Comparison of ENCODE assay signal across 7 cellular contexts in genomic region chr13:93227280-93227905, GRCh38. TPM values are rescaled to one million over a fixed set of nuclear protein-coding genes. Genes with fewer than 3 reads are reported as not detected.
DNase-seq lines count a peak whose midpoint lies in the region; ATAC-seq and TF ChIP-seq lines count a peak whose summit lies in the region.

No MANE protein-coding gene starts in this region.

- TF ChIP-seq POLR2A in esophagus squamous epithelium (IDR thresholded peaks at IDR 0.05): no peak

- H3K9ac ChIP-seq in neural progenitor cell: peak overlapping the region; percentile 56

- H2AFZ ChIP-seq in neural progenitor cell (replicated peaks): peak overlapping the region; percentile 77

- H3K4me1 ChIP-seq in esophagus squamous epithelium: peaks cover 0 to 26% (median 3%) of the 10 kb centered on the region in 3 donors
- peaks cover 38% of the 10 kb centered on the region for H3K4me1 ChIP-seq in neural progenitor cell

- peaks cover 60% of the 10 kb centered on the region for H3K4me1 Mint-ChIP-seq in neural progenitor cell

- H4K20me1 ChIP-seq in neural progenitor cell (ENCODE audit: low read depth): no peaks in the 10 kb centered on the region

- H3K27me3 ChIP-seq in esophagus squamous epithelium: peaks cover 0 to 43% (median 0%) of the 10 kb centered on the region in 4 donors
- no peaks in the 10 kb centered on the region for H3K27me3 ChIP-seq in neural progenitor cell

- peak overlapping the region; percentile 98 for H3K4me3 Mint-ChIP-seq in neural progenitor cell

- peaks cover 37% of the 10 kb centered on the region for H3K79me2 ChIP-seq in neural progenitor cell (ENCODE audit: low read depth)

- intact Hi-C loops in esophagus squamous epithelium (cut with DNase I): no loop called here

- peak; percentile 62 for DNase-seq in NCI-H82 treated with DMSO at 0.1 percent for 48 hours (lab: John Stamatoyannopoulos, UW; ENCODE audit: unreplicated experiment)
- no peak for DNase-seq in esophagus squamous epithelium (lab: John Stamatoyannopoulos, UW)
- DNase-seq in neural progenitor cell (ENCODE audit: low spot score): peak; percentile 75
- no peak for DNase-seq in RPMI8226
- DNase-seq in mesenteric fat pad (ENCODE audit: low spot score): no peak

- H3K4me3 ChIP-seq in esophagus squamous epithelium: peak overlapping the region; percentile 21 to 69 (median 50)
- peak overlapping the region; percentile 74 for H3K4me3 ChIP-seq in neural progenitor cell

- peak overlapping the region; percentile 81 for H3K4me2 ChIP-seq in neural progenitor cell

- peak; percentile 32 for ATAC-seq in HG02759 (IDR thresholded peaks at IDR 0.05; ENCODE audit: unreplicated experiment)
- ATAC-seq in GM19395 (IDR thresholded peaks at IDR 0.05; ENCODE audit: unreplicated experiment): no peak

- peaks cover 2% of the 10 kb centered on the region for H3K27me3 Mint-ChIP-seq in neural progenitor cell (ENCODE audit: insufficient read depth, low read depth)

- H3K36me3 ChIP-seq in esophagus squamous epithelium (no peaks in the 10 kb centered on the region), neural progenitor cell (no peaks in the 10 kb centered on the region)

- H3K36me3 Mint-ChIP-seq in neural progenitor cell: peaks cover 5% of the 10 kb centered on the region

- H3K9me3 Mint-ChIP-seq in neural progenitor cell: peaks cover 2% of the 10 kb centered on the region

- H3F3A ChIP-seq in neural progenitor cell (ENCODE audit: low read depth): peaks cover 26% of the 10 kb centered on the region

- TF ChIP-seq CTCF in esophagus squamous epithelium (IDR thresholded peaks at IDR 0.05): no peak
- no peak for TF ChIP-seq CTCF in neural progenitor cell (IDR thresholded peaks at IDR 0.05)

- H3K27ac Mint-ChIP-seq in neural progenitor cell: peak overlapping the region; percentile 98

- no peaks in the 10 kb centered on the region for H3K9me3 ChIP-seq in esophagus squamous epithelium
- H3K9me3 ChIP-seq in neural progenitor cell (ENCODE audit: low read depth): no peaks in the 10 kb centered on the region

- WGBS in esophagus squamous epithelium, 2 donors: 0% methylated on average over 2 to 13 of the region's 56 CpGs

- peak overlapping the region; percentile 22 to 84 (median 74) for H3K27ac ChIP-seq in esophagus squamous epithelium
- peak overlapping the region; percentile 57 for H3K27ac ChIP-seq in neural progenitor cell

RNA-seq across cellular contexts. Expression of gene GPC6, which starts 0.8 kb away (rescaled TPM):
- 1 to 10 TPM in 2 of 4 donors, under 1 TPM in 2; 0.57 to 8.6 (median 2.6) TPM for total RNA-seq in esophagus squamous epithelium
- total RNA-seq in neural progenitor cell (ENCODE audit: low replicate concordance): 34.7 and 42.9 TPM in 2 replicates
- total RNA-seq in mesenteric fat pad: 23.1 TPM

Comparison
In these comparisons a context has a peak if more than half of its experiments do, and no peak if none do; other contexts are left out.
1. DNase-seq: peak in NCI-H82 treated with DMSO at 0.1 percent for 48 hours (single experiment) and neural progenitor cell (single experiment); none in esophagus squamous epithelium (single experiment), RPMI8226 (single experiment) and mesenteric fat pad (single experiment).